10 cellular contexts compared by ENCODE assay signal in genomic region chr1:24979232-24979631, GRCh38. TPM values are rescaled to one million over a fixed set of nuclear protein-coding genes. Genes with fewer than 3 reads are reported as not detected.
DNase-seq lines count a peak whose midpoint lies in the region; ATAC-seq, FAIRE-seq and TF ChIP-seq lines count a peak whose summit lies in the region.
"Not testable (repeated sequence)": the region's sequence is repeated elsewhere in the genome, so short reads cannot be mapped to it uniquely, and the experiment has no call there.
"Had no signal": no experiment of that assay in that cellular context is flagged by ENCODE, and none has a peak within 500 bp of the region (broad histone marks: within the 10 kb centered on the region; RNA-seq: fewer than 3 reads in every experiment).

No MANE protein-coding gene starts in this region.

- not testable (repeated sequence) for H3K9ac ChIP-seq in HepG2 (ENCODE audit: insufficient read depth, low read depth, low read length)

- not testable (repeated sequence) for ATAC-seq in CD8-positive, alpha-beta T cell; T-cell (replicated peaks in 1 of 4); activated T-cell treated with anti-CD3 and anti-CD28 coated beads, Interleukin-2, amount 50 U/mL, for 72 hours (replicated peaks in 1 of 2); activated naive CD8-positive, alpha-beta T cell treated with anti-CD3 and anti-CD28 coated beads, Interleukin-2, amount 50 U/mL, for 24 hours; HepG2; stimulated activated effector memory CD8-positive, alpha-beta T cell treated with anti-CD3 and anti-CD28 coated beads, Interleukin-12 subunit alpha, Interleukin-12 subunit beta, amount 100 ng/mL, for 72 hours

- TF ChIP-seq CTCF in CD8-positive, alpha-beta T cell (IDR thresholded peaks at IDR 0.05); HepG2 (CRISPR knock-in tag; IDR thresholded peaks at IDR 0.05): not testable (repeated sequence)

- in situ Hi-C loops in HepG2 (cut with HindIII; ENCODE audit: extremely low pct_ligation_motif_present, low pct_unique_long_range_greater_than_20kb): not testable (repeated sequence)

- H3K4me1 ChIP-seq in CD8-positive, alpha-beta T cell (ENCODE audit: insufficient read depth, low read length): peaks cover 71% of the 10 kb centered on the region
- not testable (repeated sequence) for H3K4me1 ChIP-seq in HepG2 (ENCODE audit: insufficient read depth, low read length)

- not testable (repeated sequence) for BruUV-seq in HepG2 (replicated peaks; lab: Mats Ljungman, UMichigan)

- TF ChIP-seq POLR2A in HepG2 (IDR thresholded peaks at IDR 0.05; ENCODE audit: insufficient read depth in 1 of 2, low read depth in 2 of 2, low read length in 2 of 2): not testable (repeated sequence)

- not testable (repeated sequence) for TF ChIP-seq RAD21 in HepG2 (CRISPR knock-in tag; IDR thresholded peaks at IDR 0.05)

- intact Hi-C loops in CD8-positive, alpha-beta T cell (cut with DNase I, micrococcal nuclease); activated CD4-positive, alpha-beta memory T cell treated with anti-CD3 and anti-CD28 coated beads for 36 hours (cut with micrococcal nuclease); HepG2 (cut with micrococcal nuclease; ENCODE audit: unreplicated experiment): not testable (repeated sequence)

- TF ChIP-seq EP300 in HepG2 (IDR thresholded peaks at IDR 0.05; ENCODE audit: low read depth in 2 of 2, low read length in 2 of 2); HepG2 (CRISPR knock-in tag; IDR thresholded peaks at IDR 0.05; ENCODE audit: borderline replicate concordance): not testable (repeated sequence)

- H3K79me2 ChIP-seq in HepG2 (ENCODE audit: insufficient read depth, low read length): not testable (repeated sequence)

- H3K27me3 ChIP-seq in CD8-positive, alpha-beta T cell (ENCODE audit: insufficient read depth, low read length): not testable (repeated sequence)
- H3K27me3 ChIP-seq in HepG2 (ENCODE audit: control insufficient read depth in 1 of 2, insufficient read depth in 2 of 2, low read length in 2 of 2): peaks cover 1 to 21% of the 10 kb centered on the region in 2 experiments; a peak in 3 of 5 replicates

- peak overlapping the region; percentile 55 for H3K27ac Mint-ChIP-seq in CD8-positive, alpha-beta T cell
- peak overlapping the region; percentile 79 to 88 for H3K27ac Mint-ChIP-seq in T-cell
- H3K27ac Mint-ChIP-seq in activated CD4-positive, alpha-beta memory T cell treated with anti-CD3 and anti-CD28 coated beads for 36 hours: peak overlapping the region; percentile 40
- H3K27ac Mint-ChIP-seq in activated T-cell treated with anti-CD3 and anti-CD28 coated beads, Interleukin-2, amount 50 U/mL, for 72 hours: peak overlapping the region; percentile 66
- peak overlapping the region; percentile 71 for H3K27ac Mint-ChIP-seq in activated naive CD4-positive, alpha-beta T cell treated with anti-CD3 and anti-CD28 coated beads, Interleukin-2, amount 50 U/mL, for 24 hours
- peak overlapping the region; percentile 75 for H3K27ac Mint-ChIP-seq in activated naive CD8-positive, alpha-beta T cell treated with anti-CD3 and anti-CD28 coated beads, Interleukin-2, amount 50 U/mL, for 24 hours
- peak overlapping the region; percentile 96 for H3K27ac Mint-ChIP-seq in stimulated activated effector memory CD8-positive, alpha-beta T cell treated with anti-CD3 and anti-CD28 coated beads, Interleukin-12 subunit alpha, Interleukin-12 subunit beta, amount 100 ng/mL, for 72 hours

- H3K27me3 Mint-ChIP-seq in CD8-positive, alpha-beta T cell (ENCODE audit: low read depth); T-cell; activated CD4-positive, alpha-beta memory T cell treated with anti-CD3 and anti-CD28 coated beads for 36 hours; activated T-cell treated with anti-CD3 and anti-CD28 coated beads, Interleukin-2, amount 50 U/mL, for 72 hours (ENCODE audit: low read depth); activated naive CD4-positive, alpha-beta T cell treated with anti-CD3 and anti-CD28 coated beads, Interleukin-2, amount 50 U/mL, for 24 hours; activated naive CD8-positive, alpha-beta T cell treated with anti-CD3 and anti-CD28 coated beads, Interleukin-2, amount 50 U/mL, for 24 hours: not testable (repeated sequence)

- CTCF ChIA-PET in CD8-positive, alpha-beta T cell (lab: Charles Lee): interaction anchor here (1.1 to 2.7 kb wide), 5 partner anchors 16 to 122 kb away, joined by 3 to 15 read pairs (median 4); no protein-coding TSS in a partner anchor
- CTCF ChIA-PET in T-cell (lab: Charles Lee): interaction anchor here in 1 of 2 donors (0.5 kb wide), 1 partner anchor 11 kb away, joined by 3 read pairs; no protein-coding TSS in a partner anchor
- CTCF ChIA-PET in activated CD4-positive, alpha-beta memory T cell treated with anti-CD3 and anti-CD28 coated beads for 36 hours (lab: Charles Lee): interaction anchor here (2.1 kb wide), 1 partner anchor 9 kb away, joined by 5 read pairs; no protein-coding TSS in a partner anchor
- CTCF ChIA-PET in HepG2 (lab: Yijun Ruan, JAX; ENCODE audit: low intra/inter-chr PET ratio, low total read pairs): not testable (repeated sequence)

- H3K9me3 Mint-ChIP-seq in CD8-positive, alpha-beta T cell: peaks cover 20% of the 10 kb centered on the region
- H3K9me3 Mint-ChIP-seq in T-cell: peaks cover 18 to 26% (median 23%) of the 10 kb centered on the region in 3 donors
- H3K9me3 Mint-ChIP-seq in activated CD4-positive, alpha-beta memory T cell treated with anti-CD3 and anti-CD28 coated beads for 36 hours: peaks cover 24% of the 10 kb centered on the region
- peaks cover 15 to 18% of the 10 kb centered on the region in 2 donors for H3K9me3 Mint-ChIP-seq in activated T-cell treated with anti-CD3 and anti-CD28 coated beads, Interleukin-2, amount 50 U/mL, for 72 hours
- peaks cover 24% of the 10 kb centered on the region for H3K9me3 Mint-ChIP-seq in activated naive CD4-positive, alpha-beta T cell treated with anti-CD3 and anti-CD28 coated beads, Interleukin-2, amount 50 U/mL, for 24 hours
- H3K9me3 Mint-ChIP-seq in activated naive CD8-positive, alpha-beta T cell treated with anti-CD3 and anti-CD28 coated beads, Interleukin-2, amount 50 U/mL, for 24 hours: peaks cover 32% of the 10 kb centered on the region
- H3K9me3 Mint-ChIP-seq in stimulated activated effector memory CD8-positive, alpha-beta T cell treated with anti-CD3 and anti-CD28 coated beads, Interleukin-12 subunit alpha, Interleukin-12 subunit beta, amount 100 ng/mL, for 72 hours: peaks cover 25% of the 10 kb centered on the region

- H3K4me3 ChIP-seq in CD8-positive, alpha-beta T cell (ENCODE audit: low read depth, low read length); HepG2 (replicated peaks in 1 of 3; ENCODE audit: insufficient read depth in 1 of 3, low read depth in 2 of 3, low read length in 3 of 3): not testable (repeated sequence)

- H3K36me3 ChIP-seq in CD8-positive, alpha-beta T cell (ENCODE audit: insufficient read depth, low read length); HepG2 (replicated peaks in 1 of 2; ENCODE audit: control insufficient read depth in 1 of 2, insufficient read depth in 2 of 2, low read length in 2 of 2): not testable (repeated sequence)

- H3K4me2 ChIP-seq in HepG2 (ENCODE audit: low read depth, low read length): not testable (repeated sequence)

- not testable (repeated sequence) for H3K36me3 Mint-ChIP-seq in CD8-positive, alpha-beta T cell
- H3K36me3 Mint-ChIP-seq in T-cell: peaks cover 12% of the 10 kb centered on the region
- H3K36me3 Mint-ChIP-seq in activated CD4-positive, alpha-beta memory T cell treated with anti-CD3 and anti-CD28 coated beads for 36 hours: peaks cover 15% of the 10 kb centered on the region
- H3K36me3 Mint-ChIP-seq in activated T-cell treated with anti-CD3 and anti-CD28 coated beads, Interleukin-2, amount 50 U/mL, for 72 hours (ENCODE audit: insufficient read depth in 2 of 2): peaks cover 25 to 37% of the 10 kb centered on the region in 2 donors
- H3K36me3 Mint-ChIP-seq in activated naive CD4-positive, alpha-beta T cell treated with anti-CD3 and anti-CD28 coated beads, Interleukin-2, amount 50 U/mL, for 24 hours: peaks cover 18% of the 10 kb centered on the region
- H3K36me3 Mint-ChIP-seq in activated naive CD8-positive, alpha-beta T cell treated with anti-CD3 and anti-CD28 coated beads, Interleukin-2, amount 50 U/mL, for 24 hours (ENCODE audit: low read depth): peaks cover 44% of the 10 kb centered on the region
- H3K36me3 Mint-ChIP-seq in stimulated activated effector memory CD8-positive, alpha-beta T cell treated with anti-CD3 and anti-CD28 coated beads, Interleukin-12 subunit alpha, Interleukin-12 subunit beta, amount 100 ng/mL, for 72 hours: peaks cover 13% of the 10 kb centered on the region

- not testable (repeated sequence) for H2AFZ ChIP-seq in HepG2 (ENCODE audit: low read length)

- not testable (repeated sequence) for H4K20me1 ChIP-seq in HepG2 (ENCODE audit: insufficient read depth, low read length)

- H3K4me1 Mint-ChIP-seq in CD8-positive, alpha-beta T cell (ENCODE audit: low read depth): peaks cover 69% of the 10 kb centered on the region
- peaks cover 68 to 82% (median 79%) of the 10 kb centered on the region in 3 donors for H3K4me1 Mint-ChIP-seq in T-cell
- peaks cover 59% of the 10 kb centered on the region for H3K4me1 Mint-ChIP-seq in activated CD4-positive, alpha-beta memory T cell treated with anti-CD3 and anti-CD28 coated beads for 36 hours (ENCODE audit: low read depth)
- H3K4me1 Mint-ChIP-seq in activated T-cell treated with anti-CD3 and anti-CD28 coated beads, Interleukin-2, amount 50 U/mL, for 72 hours (ENCODE audit: low read depth): peaks cover 77% of the 10 kb centered on the region
- H3K4me1 Mint-ChIP-seq in activated naive CD4-positive, alpha-beta T cell treated with anti-CD3 and anti-CD28 coated beads, Interleukin-2, amount 50 U/mL, for 24 hours: peaks cover 84% of the 10 kb centered on the region
- H3K4me1 Mint-ChIP-seq in activated naive CD8-positive, alpha-beta T cell treated with anti-CD3 and anti-CD28 coated beads, Interleukin-2, amount 50 U/mL, for 24 hours: peaks cover 78% of the 10 kb centered on the region
- H3K4me1 Mint-ChIP-seq in stimulated activated effector memory CD8-positive, alpha-beta T cell treated with anti-CD3 and anti-CD28 coated beads, Interleukin-12 subunit alpha, Interleukin-12 subunit beta, amount 100 ng/mL, for 72 hours: peaks cover 78% of the 10 kb centered on the region

- not testable (repeated sequence) for H3K4me3 Mint-ChIP-seq in CD8-positive, alpha-beta T cell; activated CD4-positive, alpha-beta memory T cell treated with anti-CD3 and anti-CD28 coated beads for 36 hours; activated T-cell treated with anti-CD3 and anti-CD28 coated beads, Interleukin-2, amount 50 U/mL, for 72 hours; activated naive CD4-positive, alpha-beta T cell treated with anti-CD3 and anti-CD28 coated beads, Interleukin-2, amount 50 U/mL, for 24 hours; activated naive CD8-positive, alpha-beta T cell treated with anti-CD3 and anti-CD28 coated beads, Interleukin-2, amount 50 U/mL, for 24 hours; stimulated activated effector memory CD8-positive, alpha-beta T cell treated with anti-CD3 and anti-CD28 coated beads, Interleukin-12 subunit alpha, Interleukin-12 subunit beta, amount 100 ng/mL, for 72 hours
- peak overlapping the region in 1 of 3 donors; percentile 44 for H3K4me3 Mint-ChIP-seq in T-cell

- POLR2A ChIA-PET in CD8-positive, alpha-beta T cell (lab: Charles Lee): interaction anchor here (1.3 to 1.5 kb wide), 4 partner anchors 9 to 43 kb away, joined by 3 to 4 read pairs (median 4); no protein-coding TSS in a partner anchor
- POLR2A ChIA-PET in T-cell (lab: Charles Lee): interaction anchor here in 1 of 2 donors (1.1 kb wide), 1 partner anchor 12 kb away, joined by 3 read pairs; no protein-coding TSS in a partner anchor
- POLR2A ChIA-PET in activated CD4-positive, alpha-beta memory T cell treated with anti-CD3 and anti-CD28 coated beads for 36 hours (lab: Charles Lee): interaction anchor here (1.5 kb wide), 1 partner anchor 12 kb away, joined by 3 read pairs; no protein-coding TSS in a partner anchor
- POLR2A ChIA-PET in HepG2 (lab: Yijun Ruan, JAX): not testable (repeated sequence)

- DNase-seq in CD8-positive, alpha-beta T cell; T-cell; activated CD4-positive, alpha-beta memory T cell treated with anti-CD3 and anti-CD28 coated beads for 36 hours; activated T-cell treated with anti-CD3 and anti-CD28 coated beads, Interleukin-2, amount 50 U/mL, for 72 hours; activated naive CD8-positive, alpha-beta T cell treated with anti-CD3 and anti-CD28 coated beads, Interleukin-2, amount 50 U/mL, for 24 hours; HepG2 (ENCODE audit: low spot score); stimulated activated effector memory CD8-positive, alpha-beta T cell treated with anti-CD3 and anti-CD28 coated beads, Interleukin-12 subunit alpha, Interleukin-12 subunit beta, amount 100 ng/mL, for 72 hours (ENCODE audit: low spot score in 2 of 2): not testable (repeated sequence)

- WGBS in HepG2 (ENCODE audit: low lambda C conversion rate): 15% methylated on average over 4 of the region's 4 CpGs

- not testable (repeated sequence) for H3K27ac ChIP-seq in CD8-positive, alpha-beta T cell (ENCODE audit: low read depth, low read length); HepG2 (ENCODE audit: extremely low read length, insufficient read depth, low read length)

- not testable (repeated sequence) for FAIRE-seq in HepG2 (lab: Jason Lieb, UNC)

- peaks cover 13% of the 10 kb centered on the region for H3K9me3 ChIP-seq in CD8-positive, alpha-beta T cell (ENCODE audit: low read length)
- peaks cover 20% of the 10 kb centered on the region for H3K9me3 ChIP-seq in HepG2 (ENCODE audit: low read length)

RNA-seq across cellular contexts. Expression of gene RUNX3, which starts 49.2 kb away (rescaled TPM):
- total RNA-seq in CD8-positive, alpha-beta T cell: 100 to 1,000 TPM; 423 to 424 TPM
- 100 to 1,000 TPM; 140 to 220 (median 145) TPM for total RNA-seq in T-cell
- 100 to 1,000 TPM; 153 to 155 TPM for total RNA-seq in activated CD4-positive, alpha-beta memory T cell treated with anti-CD3 and anti-CD28 coated beads for 36 hours
- 100 to 1,000 TPM; 254 to 298 TPM for total RNA-seq in activated T-cell treated with anti-CD3 and anti-CD28 coated beads, Interleukin-2, amount 50 U/mL, for 72 hours
- 0.04 TPM in 1 of 2 replicates, not detected in the other for total RNA-seq in HepG2 (2016; rRNA removed; fragmentation: Illumina TruSeq; extraction: Trizol)
- not detected in 2 replicates for total RNA-seq in HepG2 (2016; cell fraction: cytosol; rRNA removed; fragmentation: Illumina TruSeq; extraction: Trizol; ENCODE audit: low read depth)
- total RNA-seq in HepG2 (2016; cell fraction: insoluble cytoplasmic fraction; rRNA removed; fragmentation: Illumina TruSeq; extraction: Trizol): 0.04 and 0.06 TPM in 2 replicates
- 0.07 TPM in 1 of 2 replicates, not detected in the other for total RNA-seq in HepG2 (2016; cell fraction: membrane; rRNA removed; fragmentation: Illumina TruSeq; extraction: Trizol)
- total RNA-seq in HepG2 (2016; cell fraction: nucleus; rRNA removed; fragmentation: Illumina TruSeq; extraction: Trizol): not detected in 2 replicates
- 0.17 and 0.22 TPM in 2 replicates for polyA plus RNA-seq in HepG2 (2011; rRNA removed)
- 0.12 and 0.21 TPM in 2 replicates for polyA plus RNA-seq in HepG2 (2011; cell fraction: cytosol; rRNA removed)
- polyA plus RNA-seq in HepG2 (2011; cell fraction: nucleus; rRNA removed): 0.26 and 0.35 TPM in 2 replicates
- polyA plus RNA-seq in HepG2 (2012): 0.67 and 0.68 TPM in 2 replicates
- polyA plus RNA-seq in HepG2 (2016; cell fraction: cytosol; fragmentation: Illumina TruSeq; extraction: Trizol; ENCODE audit: low read depth): 0.07 TPM in 1 of 2 replicates, not detected in the other
- 0.05 and 0.15 TPM in 2 replicates for polyA plus RNA-seq in HepG2 (2016; cell fraction: insoluble cytoplasmic fraction; fragmentation: Illumina TruSeq; extraction: Trizol; ENCODE audit: low read depth)
- polyA plus RNA-seq in HepG2 (2016; cell fraction: membrane; fragmentation: Illumina TruSeq; extraction: Trizol; ENCODE audit: low read depth): 0.09 and 0.14 TPM in 2 replicates
- polyA plus RNA-seq in HepG2 (2016; cell fraction: nucleus; fragmentation: Illumina TruSeq; extraction: Trizol; ENCODE audit: insufficient read depth, low read depth): 0.19 TPM in 1 of 2 replicates, not detected in the other
- polyA minus RNA-seq in HepG2 (2011; rRNA and poly(A)+ RNA removed; ENCODE audit: low replicate concordance): 0.74 TPM in 1 of 2 replicates, not detected in the other
- polyA minus RNA-seq in HepG2 (2011; cell fraction: cytosol; rRNA and poly(A)+ RNA removed): 0.18 and 0.89 TPM in 2 replicates
- polyA minus RNA-seq in HepG2 (2011; cell fraction: nucleus; rRNA and poly(A)+ RNA removed): 0.12 TPM in 1 of 2 replicates, not detected in the other
- total RNA-seq: A172, HFFc6 had no signal

Comparison
In these comparisons a context has a peak if more than half of its experiments do, and no peak if none do; other contexts are left out.
1. H3K27ac Mint-ChIP-seq: peak in every context shown above with its lines; median percentile 96 in stimulated activated effector memory CD8-positive, alpha-beta T cell treated with anti-CD3 and anti-CD28 coated beads, Interleukin-12 subunit alpha, Interleukin-12 subunit beta, amount 100 ng/mL, for 72 hours; 84 in T-cell; 75 in activated naive CD8-positive, alpha-beta T cell treated with anti-CD3 and anti-CD28 coated beads, Interleukin-2, amount 50 U/mL, for 24 hours; 71 in activated naive CD4-positive, alpha-beta T cell treated with anti-CD3 and anti-CD28 coated beads, Interleukin-2, amount 50 U/mL, for 24 hours; 66 in activated T-cell treated with anti-CD3 and anti-CD28 coated beads, Interleukin-2, amount 50 U/mL, for 72 hours; 55 in CD8-positive, alpha-beta T cell; 40 in activated CD4-positive, alpha-beta memory T cell treated with anti-CD3 and anti-CD28 coated beads for 36 hours.
2. RNA of gene RUNX3, which starts 49.2 kb away (total RNA-seq): 423 to 424 TPM in CD8-positive, alpha-beta T cell, 254 to 298 TPM in activated T-cell treated with anti-CD3 and anti-CD28 coated beads, Interleukin-2, amount 50 U/mL, for 72 hours, 153 to 155 TPM in activated CD4-positive, alpha-beta memory T cell treated with anti-CD3 and anti-CD28 coated beads for 36 hours and 140 to 220 TPM in T-cell; 0.04 to 0.07 TPM in HepG2; every median in the first group is over 100 times any median in the second.